ENCODE assay signal across 9 cellular contexts in genomic region chr4:25843340-25844097, GRCh38. TPM values are rescaled to one million over a fixed set of nuclear protein-coding genes. Genes with fewer than 3 reads are reported as not detected.
A peak's percentile ranks its signal among the peaks of the same experiment; 100 is the strongest.
DNase-seq lines count a peak whose midpoint lies in the region; ATAC-seq and TF ChIP-seq lines count a peak whose summit lies in the region.
"Had no signal": no experiment of that assay in that cellular context is flagged by ENCODE, and none has a peak within 500 bp of the region (broad histone marks: within the 10 kb centered on the region; RNA-seq: fewer than 3 reads in every experiment).

No MANE protein-coding gene starts in this region.

- H3K79me2 ChIP-seq in ACC112 (ENCODE audit: control insufficient read depth, insufficient read depth, low read length, unreplicated experiment) (peaks cover 3% of the 10 kb centered on the region), SU-DHL-6 (ENCODE audit: insufficient read depth, low read length) (peaks cover 100% of the 10 kb centered on the region)

- peaks cover 19% of the 10 kb centered on the region for H3K4me1 ChIP-seq in ACC112 (ENCODE audit: control insufficient read depth, insufficient read depth, low read length, unreplicated experiment)

- H3K4me2 ChIP-seq in SU-DHL-6 (ENCODE audit: low read depth, low read length, poor library complexity, severe bottlenecking) = no peak overlapping the region

- no peak for ATAC-seq in HG02759 (IDR thresholded peaks at IDR 0.05; ENCODE audit: unreplicated experiment)

- H3K4me3 ChIP-seq in ACC112 (ENCODE audit: low read depth, low read length) (peak overlapping the region; percentile 71), SU-DHL-6 (ENCODE audit: insufficient read depth, low read length, poor library complexity, severe bottlenecking) (no peak overlapping the region), kidney epithelial cell (ENCODE audit: low read depth, low read length) (no peak overlapping the region)

- DNase-seq in GM20000 (ENCODE audit: low spot score) (peak; percentile 44), kidney epithelial cell (ENCODE audit: low read depth) (peak; percentile 19), NCI-H2171 treated with DMSO at 0.1 percent for 48 hours (lab: John Stamatoyannopoulos, UW) (no peak), KBM-7 (no peak), COLO668 (lab: John Stamatoyannopoulos, UW; ENCODE audit: unreplicated experiment) (no peak)
- DNase-seq: Kasumi-1 had no signal

- in situ Hi-C loops in KBM-7 (cut with MboI; ENCODE audit: low pct_unique_long_range_greater_than_20kb, low sequenced_read_pairs) = no loop called here

- peak overlapping the region; percentile 87 for H2AFZ ChIP-seq in ACC112 (ENCODE audit: low read length, unreplicated experiment)
- H2AFZ ChIP-seq in SU-DHL-6 (ENCODE audit: low read depth, low read length, severe bottlenecking) = no peak overlapping the region

- TF ChIP-seq CTCF in GM20000 (IDR thresholded peaks at IDR 0.05; ENCODE audit: extremely low read depth, missing control alignments) (no peak), SU-DHL-6 (IDR thresholded peaks at IDR 0.05; ENCODE audit: insufficient read depth, low read length, poor library complexity, severe bottlenecking) (no peak), kidney epithelial cell (IDR thresholded peaks at IDR 0.05; ENCODE audit: insufficient read depth, low read length, poor library complexity, severe bottlenecking) (no peak)

- H3K27ac ChIP-seq in ACC112 (ENCODE audit: low read depth, low read length) (peak overlapping the region; percentile 48), SU-DHL-6 (ENCODE audit: low read depth, low read length) (0 out of 2 replicates have a peak overlapping the region, but pooled peaks have one; percentile 27)

- H3K27me3 ChIP-seq in ACC112 (ENCODE audit: insufficient read depth, low read length) (no peaks in the 10 kb centered on the region), SU-DHL-6 (ENCODE audit: low read length) (no peaks in the 10 kb centered on the region), kidney epithelial cell (ENCODE audit: control insufficient read depth, insufficient read depth, low read length) (no peaks in the 10 kb centered on the region)

- peaks cover 79% of the 10 kb centered on the region for H4K20me1 ChIP-seq in SU-DHL-6 (ENCODE audit: low read depth, low read length)

- H3K9ac ChIP-seq in SU-DHL-6 (ENCODE audit: low read length) = no peak overlapping the region

- no peaks in the 10 kb centered on the region for H3K9me2 ChIP-seq in SU-DHL-6 (replicated peaks; ENCODE audit: insufficient read depth, low read length)

- no peaks in the 10 kb centered on the region for H3K36me3 ChIP-seq in ACC112 (ENCODE audit: insufficient read depth, low read length)
- peaks cover 68% of the 10 kb centered on the region for H3K36me3 ChIP-seq in SU-DHL-6 (ENCODE audit: low read length)
- no peaks in the 10 kb centered on the region for H3K36me3 ChIP-seq in kidney epithelial cell (ENCODE audit: control insufficient read depth, insufficient read depth, low read length)

- peaks cover 35% of the 10 kb centered on the region for H3F3A ChIP-seq in SU-DHL-6 (ENCODE audit: insufficient read depth)

- no peaks in the 10 kb centered on the region for H3K9me3 ChIP-seq in SU-DHL-6 (ENCODE audit: insufficient read depth, low read length)

RNA-seq across cellular contexts. Expression of gene SEL1L3, which starts 19.3 kb away (rescaled TPM):
- total RNA-seq in kidney epithelial cell = 114 and 123 TPM in 2 replicates

Comparison
In these comparisons a context has a peak if more than half of its experiments do, and no peak if none do; other contexts are left out.
1. DNase-seq: peak in GM20000 (single experiment) and kidney epithelial cell (single experiment); none in NCI-H2171 treated with DMSO at 0.1 percent for 48 hours (single experiment), KBM-7 (single experiment) and COLO668 (single experiment).